In genomic region chr5:40687316-40687715, GRCh38 we compare ENCODE assay signal across 15 cellular contexts. TPM values are rescaled to one million over a fixed set of nuclear protein-coding genes. Genes with fewer than 3 reads are reported as not detected.
DNase-seq lines count a peak whose midpoint lies in the region; FAIRE-seq and TF ChIP-seq lines count a peak whose summit lies in the region.
"Had no signal": no experiment of that assay in that cellular context is flagged by ENCODE, and none has a peak within 500 bp of the region (broad histone marks: within the 10 kb centered on the region; RNA-seq: fewer than 3 reads in every experiment).

No MANE protein-coding gene starts in this region.

- H3K9me3 Mint-ChIP-seq in activated T-cell treated with anti-CD3 and anti-CD28 coated beads, Interleukin-2, amount 50 U/mL, for 24 hours, result no peaks in the 10 kb centered on the region
- no peaks in the 10 kb centered on the region for H3K9me3 Mint-ChIP-seq in activated CD4-positive, alpha-beta T cell treated with anti-CD3 and anti-CD28 coated beads, Interleukin-2, amount 10 ng/mL, durations not matched to agents 24 days and 14 days
- H3K9me3 Mint-ChIP-seq: H9, neural progenitor cell had no signal

- peak; percentile 42 for DNase-seq in activated T-cell treated with anti-CD3 and anti-CD28 coated beads, Interleukin-2, amount 50 U/mL, for 24 hours
- no peak for DNase-seq in activated T-cell treated with anti-CD3 and anti-CD28 coated beads, Interleukin-2, amount 50 U/mL, for 1 hour
- DNase-seq in activated CD4-positive, alpha-beta T cell treated with anti-CD3 and anti-CD28 coated beads, Interleukin-2, amount 10 ng/mL, durations not matched to agents 24 days and 14 days, result peak; percentile 78
- DNase-seq in kidney (no peak), substantia nigra (lab: John Stamatoyannopoulos, UW) (no peak), NOMO-1 treated with DMSO at 0.1 percent for 48 hours (lab: John Stamatoyannopoulos, UW; ENCODE audit: unreplicated experiment) (no peak), SIG-M5 (lab: John Stamatoyannopoulos, UW) (no peak)
- DNase-seq: activated gamma-delta T cell treated with Interleukin-2 at 50 U/mL for 16 hours; effector CD8-positive, alpha-beta T cell; H9; T-helper 9 cell had no signal

- H3K9me3 ChIP-seq in kidney (ENCODE audit: control insufficient read depth in 1 of 2, low read length in 2 of 2), result no peaks in the 10 kb centered on the region
- H3K9me3 ChIP-seq in subcutaneous abdominal adipose tissue (ENCODE audit: control insufficient read depth in 5 of 5, low read length in 5 of 5), result no peaks in the 10 kb centered on the region
- H3K9me3 ChIP-seq: A549 had no signal

- peak overlapping the region in 1 of 2 donors; percentile 20 for H3K27ac ChIP-seq in kidney (ENCODE audit: low read depth in 2 of 2, low read length in 2 of 2)
- peak overlapping the region; percentile 47 for H3K27ac ChIP-seq in subcutaneous abdominal adipose tissue (ENCODE audit: low read depth, low read length)
- no peak overlapping the region for H3K27ac ChIP-seq in substantia nigra (ENCODE audit: low read depth, low read length, poor library complexity, severe bottlenecking)
- H3K27ac ChIP-seq: neural progenitor cell had no signal

- no peaks in the 10 kb centered on the region for H3K27me3 ChIP-seq in subcutaneous abdominal adipose tissue (ENCODE audit: control insufficient read depth in 5 of 5, insufficient read depth in 4 of 5, low read length in 5 of 5)

- H3K4me1 Mint-ChIP-seq in activated T-cell treated with anti-CD3 and anti-CD28 coated beads, Interleukin-2, amount 50 U/mL, for 24 hours (ENCODE audit: low read depth), result peaks cover 72% of the 10 kb centered on the region
- peaks cover 62% of the 10 kb centered on the region for H3K4me1 Mint-ChIP-seq in activated CD4-positive, alpha-beta T cell treated with anti-CD3 and anti-CD28 coated beads, Interleukin-2, amount 10 ng/mL, durations not matched to agents 24 days and 14 days

- peaks cover 0 to 4% of the 10 kb centered on the region in 2 donors for H3K36me3 ChIP-seq in kidney (ENCODE audit: control insufficient read depth in 1 of 2, insufficient read depth in 2 of 2, low read length in 2 of 2)
- peaks cover 5 to 20% (median 11%) of the 10 kb centered on the region in 5 donors for H3K36me3 ChIP-seq in subcutaneous abdominal adipose tissue (ENCODE audit: control insufficient read depth in 5 of 5, insufficient read depth in 5 of 5, low read length in 5 of 5)
- H3K36me3 ChIP-seq: neural progenitor cell had no signal

- H3K9ac ChIP-seq in kidney (ENCODE audit: low read length in 2 of 2) (no peak overlapping the region), subcutaneous abdominal adipose tissue (ENCODE audit: low read length in 5 of 5) (peak overlapping the region in 1 of 5 donors; percentile 29)
- H3K9ac ChIP-seq: neural progenitor cell had no signal

- no peak for TF ChIP-seq CTCF in kidney (IDR thresholded peaks at IDR 0.05; ENCODE audit: borderline replicate concordance, extremely low read depth, insufficient read depth)

- H3K4me3 ChIP-seq in kidney (ENCODE audit: low read length in 2 of 2), result peak overlapping the region; percentile 34 to 35
- H3K4me3 ChIP-seq in subcutaneous abdominal adipose tissue (ENCODE audit: low read depth in 1 of 5, low read length in 5 of 5), result peak overlapping the region in 4 of 5 donors; percentile 9 to 37 (median 26)
- H3K4me3 ChIP-seq: A549, neural progenitor cell had no signal

- FAIRE-seq in kidney (lab: Jason Lieb, UNC), result no peak
- FAIRE-seq: A549, G401.6 had no signal

- no peaks in the 10 kb centered on the region for H3K27me3 Mint-ChIP-seq in activated T-cell treated with anti-CD3 and anti-CD28 coated beads, Interleukin-2, amount 50 U/mL, for 24 hours
- H3K27me3 Mint-ChIP-seq in activated CD4-positive, alpha-beta T cell treated with anti-CD3 and anti-CD28 coated beads, Interleukin-2, amount 10 ng/mL, durations not matched to agents 24 days and 14 days, result no peaks in the 10 kb centered on the region

- H3K4me3 Mint-ChIP-seq in activated T-cell treated with anti-CD3 and anti-CD28 coated beads, Interleukin-2, amount 50 U/mL, for 24 hours, result peak overlapping the region; percentile 89
- H3K4me3 Mint-ChIP-seq in activated CD4-positive, alpha-beta T cell treated with anti-CD3 and anti-CD28 coated beads, Interleukin-2, amount 10 ng/mL, durations not matched to agents 24 days and 14 days, result peak overlapping the region; percentile 99
- H3K4me3 Mint-ChIP-seq: H9, neural progenitor cell had no signal

- intact Hi-C loops in activated CD4-positive, alpha-beta T cell treated with anti-CD3 and anti-CD28 coated beads, Interleukin-2, amount 10 ng/mL, durations not matched to agents 24 days and 14 days (cut with micrococcal nuclease), result loop anchor here (5.0 kb wide), 2 partner anchors 180 to 1475 kb away; no protein-coding TSS in a partner anchor
- intact Hi-C loops in kidney (cut with DNase I), result no loop called here

- H3K27ac Mint-ChIP-seq in activated T-cell treated with anti-CD3 and anti-CD28 coated beads, Interleukin-2, amount 50 U/mL, for 24 hours, result peak overlapping the region; percentile 96
- H3K27ac Mint-ChIP-seq in activated CD4-positive, alpha-beta T cell treated with anti-CD3 and anti-CD28 coated beads, Interleukin-2, amount 10 ng/mL, durations not matched to agents 24 days and 14 days, result peak overlapping the region; percentile 92
- H3K27ac Mint-ChIP-seq: neural progenitor cell had no signal

- peaks cover 97% of the 10 kb centered on the region for H3K36me3 Mint-ChIP-seq in activated T-cell treated with anti-CD3 and anti-CD28 coated beads, Interleukin-2, amount 50 U/mL, for 24 hours (ENCODE audit: low read depth)
- H3K36me3 Mint-ChIP-seq in activated CD4-positive, alpha-beta T cell treated with anti-CD3 and anti-CD28 coated beads, Interleukin-2, amount 10 ng/mL, durations not matched to agents 24 days and 14 days (ENCODE audit: low read depth), result peaks cover 89% of the 10 kb centered on the region
- H3K36me3 Mint-ChIP-seq: neural progenitor cell had no signal

- H3K4me1 ChIP-seq in kidney (ENCODE audit: control insufficient read depth in 1 of 2, insufficient read depth in 1 of 2, low read depth in 1 of 2, low read length in 2 of 2), result peaks cover 0 to 3% of the 10 kb centered on the region in 2 donors
- H3K4me1 ChIP-seq in subcutaneous abdominal adipose tissue (ENCODE audit: control insufficient read depth in 5 of 5, insufficient read depth in 5 of 5, low read length in 5 of 5), result peaks cover 1 to 74% (median 69%) of the 10 kb centered on the region in 5 donors
- H3K4me1 ChIP-seq: neural progenitor cell had no signal

RNA-seq across cellular contexts. Expression of gene PTGER4, which starts 7.6 kb away (rescaled TPM):
- total RNA-seq in activated CD4-positive, alpha-beta T cell treated with anti-CD3 and anti-CD28 coated beads, Interleukin-2, amount 10 ng/mL, durations not matched to agents 24 days and 14 days, result 49.1 and 53.0 TPM in 2 replicates
- total RNA-seq in kidney, result 17.2 TPM
- 8.5 TPM for polyA plus RNA-seq in kidney (ENCODE audit: insufficient read depth, low read depth, low replicate concordance)

Comparison
In these comparisons a context has a peak if more than half of its experiments do, and no peak if none do; other contexts are left out.
1. DNase-seq: peak in activated T-cell treated with anti-CD3 and anti-CD28 coated beads, Interleukin-2, amount 50 U/mL, for 24 hours (single experiment) and activated CD4-positive, alpha-beta T cell treated with anti-CD3 and anti-CD28 coated beads, Interleukin-2, amount 10 ng/mL, durations not matched to agents 24 days and 14 days (single experiment); none in activated T-cell treated with anti-CD3 and anti-CD28 coated beads, Interleukin-2, amount 50 U/mL, for 1 hour (single experiment), kidney (single experiment), substantia nigra (0 of 49), NOMO-1 treated with DMSO at 0.1 percent for 48 hours (single experiment) and SIG-M5 (single experiment).